ENCODE assay signal across 2 cellular contexts in the genomic region with DNA sequence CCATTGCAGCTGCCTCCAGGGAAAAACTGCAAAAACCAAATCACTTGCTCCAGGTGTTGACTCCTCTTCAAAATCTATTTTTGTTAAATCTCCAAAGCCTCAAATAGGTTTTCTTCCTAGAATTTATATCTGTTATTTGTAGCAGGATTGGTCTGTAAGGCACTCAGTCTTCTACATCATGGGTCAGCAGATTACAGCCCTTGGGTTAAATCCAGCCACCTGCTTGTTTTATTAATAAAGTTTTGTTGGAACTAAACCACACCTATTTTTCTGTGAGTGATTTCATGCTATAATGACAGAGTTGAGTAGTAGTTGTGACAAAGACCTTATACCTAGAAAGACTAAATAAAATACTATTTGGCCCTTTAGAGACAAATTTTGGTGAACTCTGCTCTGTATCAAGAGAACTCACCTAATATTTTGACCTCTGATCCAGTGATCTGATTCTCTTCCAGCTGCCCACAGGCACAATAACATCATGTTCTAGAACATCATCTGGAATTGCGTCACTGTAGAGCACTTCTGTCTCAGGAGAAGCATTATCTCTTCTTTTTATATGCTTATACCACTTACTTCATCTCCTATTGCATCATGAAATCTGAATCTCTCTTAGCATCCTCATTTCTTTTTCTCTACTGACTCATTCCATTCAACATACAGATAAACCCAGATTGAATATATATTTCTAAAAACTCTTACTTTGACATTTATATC.
A peak's percentile ranks its signal among the peaks of the same experiment; 100 is the strongest.
TF ChIP-seq lines count a peak whose summit lies in the region.

No MANE protein-coding gene starts in this region.

TF ChIP-seq in HEK293, 187 proteins besides CTCF, POLR2A, EP300 and RAD21 (continued from another document):
- TF ChIP-seq, protein P1, sequence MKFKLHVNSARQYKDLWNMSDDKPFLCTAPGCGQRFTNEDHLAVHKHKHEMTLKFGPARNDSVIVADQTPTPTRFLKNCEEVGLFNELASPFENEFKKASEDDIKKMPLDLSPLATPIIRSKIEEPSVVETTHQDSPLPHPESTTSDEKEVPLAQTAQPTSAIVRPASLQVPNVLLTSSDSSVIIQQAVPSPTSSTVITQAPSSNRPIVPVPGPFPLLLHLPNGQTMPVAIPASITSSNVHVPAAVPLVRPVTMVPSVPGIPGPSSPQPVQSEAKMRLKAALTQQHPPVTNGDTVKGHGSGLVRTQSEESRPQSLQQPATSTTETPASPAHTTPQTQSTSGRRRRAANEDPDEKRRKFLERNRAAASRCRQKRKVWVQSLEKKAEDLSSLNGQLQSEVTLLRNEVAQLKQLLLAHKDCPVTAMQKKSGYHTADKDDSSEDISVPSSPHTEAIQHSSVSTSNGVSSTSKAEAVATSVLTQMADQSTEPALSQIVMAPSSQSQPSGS (tag by site-specific recombination; IDR thresholded peaks at IDR 0.05; ENCODE audit: low read depth): peak; percentile 25; the same call in 1 of the 2 replicates
- TF ChIP-seq KLF8 (tag by site-specific recombination; IDR thresholded peaks at IDR 0.05) (peak; percentile 52; the same call in 1 of the 2 replicates), ZXDB (tag by site-specific recombination; IDR thresholded peaks at IDR 0.05) (peak; percentile 39; the same call in 1 of the 2 replicates)
- TF ChIP-seq, protein P2, sequence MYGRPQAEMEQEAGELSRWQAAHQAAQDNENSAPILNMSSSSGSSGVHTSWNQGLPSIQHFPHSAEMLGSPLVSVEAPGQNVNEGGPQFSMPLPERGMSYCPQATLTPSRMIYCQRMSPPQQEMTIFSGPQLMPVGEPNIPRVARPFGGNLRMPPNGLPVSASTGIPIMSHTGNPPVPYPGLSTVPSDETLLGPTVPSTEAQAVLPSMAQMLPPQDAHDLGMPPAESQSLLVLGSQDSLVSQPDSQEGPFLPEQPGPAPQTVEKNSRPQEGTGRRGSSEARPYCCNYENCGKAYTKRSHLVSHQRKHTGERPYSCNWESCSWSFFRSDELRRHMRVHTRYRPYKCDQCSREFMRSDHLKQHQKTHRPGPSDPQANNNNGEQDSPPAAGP (tag by site-specific recombination; IDR thresholded peaks at IDR 0.05): no peak
- TF ChIP-seq, protein P3, sequence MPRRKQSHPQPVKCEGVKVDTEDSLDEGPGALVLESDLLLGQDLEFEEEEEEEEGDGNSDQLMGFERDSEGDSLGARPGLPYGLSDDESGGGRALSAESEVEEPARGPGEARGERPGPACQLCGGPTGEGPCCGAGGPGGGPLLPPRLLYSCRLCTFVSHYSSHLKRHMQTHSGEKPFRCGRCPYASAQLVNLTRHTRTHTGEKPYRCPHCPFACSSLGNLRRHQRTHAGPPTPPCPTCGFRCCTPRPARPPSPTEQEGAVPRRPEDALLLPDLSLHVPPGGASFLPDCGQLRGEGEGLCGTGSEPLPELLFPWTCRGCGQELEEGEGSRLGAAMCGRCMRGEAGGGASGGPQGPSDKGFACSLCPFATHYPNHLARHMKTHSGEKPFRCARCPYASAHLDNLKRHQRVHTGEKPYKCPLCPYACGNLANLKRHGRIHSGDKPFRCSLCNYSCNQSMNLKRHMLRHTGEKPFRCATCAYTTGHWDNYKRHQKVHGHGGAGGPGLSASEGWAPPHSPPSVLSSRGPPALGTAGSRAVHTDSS (tag by site-specific recombination; IDR thresholded peaks at IDR 0.05): 0 out of 2 replicates have a peak, but pooled peaks have one; percentile 36

TF ChIP-seq in GM12878, 131 proteins besides CTCF, POLR2A, EP300 and RAD21 (continued from another document):
- TF ChIP-seq, protein P4, sequence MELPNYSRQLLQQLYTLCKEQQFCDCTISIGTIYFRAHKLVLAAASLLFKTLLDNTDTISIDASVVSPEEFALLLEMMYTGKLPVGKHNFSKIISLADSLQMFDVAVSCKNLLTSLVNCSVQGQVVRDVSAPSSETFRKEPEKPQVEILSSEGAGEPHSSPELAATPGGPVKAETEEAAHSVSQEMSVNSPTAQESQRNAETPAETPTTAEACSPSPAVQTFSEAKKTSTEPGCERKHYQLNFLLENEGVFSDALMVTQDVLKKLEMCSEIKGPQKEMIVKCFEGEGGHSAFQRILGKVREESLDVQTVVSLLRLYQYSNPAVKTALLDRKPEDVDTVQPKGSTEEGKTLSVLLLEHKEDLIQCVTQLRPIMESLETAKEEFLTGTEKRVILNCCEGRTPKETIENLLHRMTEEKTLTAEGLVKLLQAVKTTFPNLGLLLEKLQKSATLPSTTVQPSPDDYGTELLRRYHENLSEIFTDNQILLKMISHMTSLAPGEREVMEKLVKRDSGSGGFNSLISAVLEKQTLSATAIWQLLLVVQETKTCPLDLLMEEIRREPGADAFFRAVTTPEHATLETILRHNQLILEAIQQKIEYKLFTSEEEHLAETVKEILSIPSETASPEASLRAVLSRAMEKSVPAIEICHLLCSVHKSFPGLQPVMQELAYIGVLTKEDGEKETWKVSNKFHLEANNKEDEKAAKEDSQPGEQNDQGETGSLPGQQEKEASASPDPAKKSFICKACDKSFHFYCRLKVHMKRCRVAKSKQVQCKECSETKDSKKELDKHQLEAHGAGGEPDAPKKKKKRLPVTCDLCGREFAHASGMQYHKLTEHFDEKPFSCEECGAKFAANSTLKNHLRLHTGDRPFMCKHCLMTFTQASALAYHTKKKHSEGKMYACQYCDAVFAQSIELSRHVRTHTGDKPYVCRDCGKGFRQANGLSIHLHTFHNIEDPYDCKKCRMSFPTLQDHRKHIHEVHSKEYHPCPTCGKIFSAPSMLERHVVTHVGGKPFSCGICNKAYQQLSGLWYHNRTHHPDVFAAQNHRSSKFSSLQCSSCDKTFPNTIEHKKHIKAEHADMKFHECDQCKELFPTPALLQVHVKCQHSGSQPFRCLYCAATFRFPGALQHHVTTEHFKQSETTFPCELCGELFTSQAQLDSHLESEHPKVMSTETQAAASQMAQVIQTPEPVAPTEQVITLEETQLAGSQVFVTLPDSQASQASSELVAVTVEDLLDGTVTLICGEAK (IDR thresholded peaks at IDR 0.05; ENCODE audit: borderline replicate concordance): no peak
- TF ChIP-seq ZBED1 (IDR thresholded peaks at IDR 0.05; ENCODE audit: borderline replicate concordance): no peak
